In the genomic region with DNA sequence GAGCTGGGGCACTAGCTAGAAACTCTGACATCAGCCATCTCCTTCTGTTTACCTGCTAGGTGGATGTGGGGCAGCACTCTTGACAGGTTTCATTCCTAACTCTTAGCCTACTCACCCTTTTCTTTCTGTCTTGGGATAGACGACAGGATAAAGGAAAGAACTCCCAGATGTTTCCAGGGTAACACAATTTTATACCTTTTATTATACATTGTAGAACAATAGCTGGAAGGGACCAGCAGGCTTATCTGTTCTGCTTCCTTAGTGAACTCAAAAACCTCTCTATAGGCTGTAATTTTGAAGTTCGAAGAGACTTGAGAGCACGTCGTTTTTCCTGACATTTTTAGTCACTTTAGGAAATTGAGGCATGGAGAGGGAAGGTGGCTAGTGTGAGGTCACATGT, we compare ENCODE assay signal across 25 cellular contexts. TPM values are rescaled to one million over a fixed set of nuclear protein-coding genes. Genes with fewer than 3 reads are reported as not detected.
DNase-seq lines count a peak whose midpoint lies in the region; ATAC-seq and TF ChIP-seq lines count a peak whose summit lies in the region.
"Had no signal": no experiment of that assay in that cellular context is flagged by ENCODE, and none has a peak within 500 bp of the region (broad histone marks: within the 10 kb centered on the region; RNA-seq: fewer than 3 reads in every experiment).

No MANE protein-coding gene starts in this region.

- intact Hi-C loops in left ventricle myocardium inferior (cut with micrococcal nuclease): no loop called here
- intact Hi-C loops in left ventricle myocardium superior (cut with micrococcal nuclease): no loop called here
- intact Hi-C loops in aorta (cut with DNase I): no loop called here

- 66 to 71% methylated on average over 4 of the region's 4 CpGs for WGBS in aorta, 2 donors

- TF ChIP-seq CTCF in left ventricle myocardium inferior (IDR thresholded peaks at IDR 0.05; ENCODE audit: borderline replicate concordance) (no peak), osteocyte (IDR thresholded peaks at IDR 0.05) (no peak)

- H3K4me1 Mint-ChIP-seq in osteocyte (ENCODE audit: unreplicated experiment): peaks cover 6% of the 10 kb centered on the region

- H3K27ac ChIP-seq in left ventricle myocardium inferior (replicated peaks) (peak overlapping the region; percentile 69), aorta (ENCODE audit: low read depth in 1 of 2, low read length in 2 of 2) (peak overlapping the region; percentile 51 to 78)
- H3K27ac ChIP-seq: HL-60 had no signal

- H3K4me3 ChIP-seq in left ventricle myocardium inferior: peak overlapping the region; percentile 17
- H3K4me3 ChIP-seq in aorta (ENCODE audit: low read length in 2 of 2): no peak overlapping the region
- H3K4me3 ChIP-seq: breast epithelium, stomach had no signal

- H3K27me3 Mint-ChIP-seq in osteocyte (ENCODE audit: unreplicated experiment): no peaks in the 10 kb centered on the region
- H3K27me3 Mint-ChIP-seq: IgD-negative memory B cell had no signal

- H3K27me3 ChIP-seq in left ventricle myocardium inferior (ENCODE audit: low read depth): no peaks in the 10 kb centered on the region
- H3K27me3 ChIP-seq in aorta (ENCODE audit: control insufficient read depth in 1 of 2, insufficient read depth in 2 of 2, low read length in 1 of 2): no peaks in the 10 kb centered on the region
- H3K27me3 ChIP-seq: breast epithelium, stomach had no signal

- H3K36me3 Mint-ChIP-seq in osteocyte (ENCODE audit: unreplicated experiment): peaks cover 36% of the 10 kb centered on the region

- H3K27ac Mint-ChIP-seq in osteocyte (ENCODE audit: unreplicated experiment): peak overlapping the region; percentile 39

- DNase-seq in left ventricle myocardium inferior: no peak
- DNase-seq in left ventricle myocardium superior: no peak
- DNase-seq in dermis blood vessel endothelial cell: peak; percentile 76
- DNase-seq in osteocyte (ENCODE audit: extremely low spot score, unreplicated experiment): no peak
- no peak for DNase-seq in aorta
- DNase-seq in activated effector memory CD4-positive, alpha-beta T cell treated with anti-CD3 and anti-CD28 coated beads, Interleukin-2, amount 50 U/mL, for 16 hours: no peak
- DNase-seq in NCI-H345 treated with DMSO at 0.1 percent for 48 hours (lab: John Stamatoyannopoulos, UW; ENCODE audit: unreplicated experiment): no peak
- DNase-seq: activated CD4-positive, alpha-beta T cell treated with anti-CD3 and anti-CD28 coated beads for 48 hours; activated naive CD4-positive, alpha-beta T cell treated with anti-CD3 and anti-CD28 coated beads, Interleukin-2, amount 50 U/mL, for 16 hours; activated T-cell treated with anti-CD3 and anti-CD28 coated beads for 4 hours; CD4-positive, CD25-positive, alpha-beta regulatory T cell; foreskin melanocyte; HCEC 1CT; NCI-H1417 treated with DMSO at 0.1 percent for 48 hours; NCI-H2171; NCI-H748 treated with DMSO at 0.1 percent for 48 hours; OCI-M1; SIG-M5; stimulated activated CD4-positive, alpha-beta T cell treated with anti-CD3 and anti-CD28 coated beads, Interleukin-1b, Interleukin-23, amount 100 ng/mL, for 48 hours; stomach; T-helper 1 cell had no signal

- H3K4me3 Mint-ChIP-seq in osteocyte (ENCODE audit: unreplicated experiment): no peak overlapping the region
- H3K4me3 Mint-ChIP-seq: CD4-positive, CD25-positive, alpha-beta regulatory T cell; IgD-negative memory B cell had no signal

- peaks cover 53% of the 10 kb centered on the region for H3K36me3 ChIP-seq in left ventricle myocardium inferior
- H3K36me3 ChIP-seq in aorta (ENCODE audit: control insufficient read depth in 1 of 2, insufficient read depth in 2 of 2, low read length in 1 of 2): peaks cover 4% of the 10 kb centered on the region in 2 donors
- H3K36me3 ChIP-seq: breast epithelium had no signal

- H3K9me3 Mint-ChIP-seq in osteocyte (ENCODE audit: unreplicated experiment): no peaks in the 10 kb centered on the region
- H3K9me3 Mint-ChIP-seq: CD4-positive, CD25-positive, alpha-beta regulatory T cell; IgD-negative memory B cell had no signal

- H3K9me3 ChIP-seq in left ventricle myocardium inferior (replicated peaks) (no peaks in the 10 kb centered on the region), aorta (ENCODE audit: control insufficient read depth, low read length) (no peaks in the 10 kb centered on the region)
- H3K9me3 ChIP-seq: breast epithelium, stomach had no signal

- ATAC-seq in left ventricle myocardium superior (no peak), aorta (ENCODE audit: low FRiP score) (no peak), GM18867 (IDR thresholded peaks at IDR 0.05; ENCODE audit: unreplicated experiment) (no peak)

- peaks cover 57% of the 10 kb centered on the region for H3K4me1 ChIP-seq in left ventricle myocardium inferior
- no peaks in the 10 kb centered on the region for H3K4me1 ChIP-seq in aorta (ENCODE audit: control insufficient read depth in 1 of 2, insufficient read depth in 2 of 2, low read length in 2 of 2)
- H3K4me1 ChIP-seq: breast epithelium had no signal

RNA-seq across cellular contexts. Expression of a gene that starts 13.2 kb away (rescaled TPM):
- total RNA-seq in left ventricle myocardium inferior (269 TPM), left ventricle myocardium superior (244 TPM), dermis blood vessel endothelial cell (505 and 734 TPM in 2 replicates), osteocyte (355 and 365 TPM in 2 replicates), aorta (100 to 1,000 TPM; 384 to 504 TPM)
- 100 to 1,000 TPM in 1 of 2 donors, 10 to 100 TPM in 1; 94.4 to 237 TPM for polyA plus RNA-seq in aorta
